ENCODE assay signal across 9 cellular contexts in the genomic region with DNA sequence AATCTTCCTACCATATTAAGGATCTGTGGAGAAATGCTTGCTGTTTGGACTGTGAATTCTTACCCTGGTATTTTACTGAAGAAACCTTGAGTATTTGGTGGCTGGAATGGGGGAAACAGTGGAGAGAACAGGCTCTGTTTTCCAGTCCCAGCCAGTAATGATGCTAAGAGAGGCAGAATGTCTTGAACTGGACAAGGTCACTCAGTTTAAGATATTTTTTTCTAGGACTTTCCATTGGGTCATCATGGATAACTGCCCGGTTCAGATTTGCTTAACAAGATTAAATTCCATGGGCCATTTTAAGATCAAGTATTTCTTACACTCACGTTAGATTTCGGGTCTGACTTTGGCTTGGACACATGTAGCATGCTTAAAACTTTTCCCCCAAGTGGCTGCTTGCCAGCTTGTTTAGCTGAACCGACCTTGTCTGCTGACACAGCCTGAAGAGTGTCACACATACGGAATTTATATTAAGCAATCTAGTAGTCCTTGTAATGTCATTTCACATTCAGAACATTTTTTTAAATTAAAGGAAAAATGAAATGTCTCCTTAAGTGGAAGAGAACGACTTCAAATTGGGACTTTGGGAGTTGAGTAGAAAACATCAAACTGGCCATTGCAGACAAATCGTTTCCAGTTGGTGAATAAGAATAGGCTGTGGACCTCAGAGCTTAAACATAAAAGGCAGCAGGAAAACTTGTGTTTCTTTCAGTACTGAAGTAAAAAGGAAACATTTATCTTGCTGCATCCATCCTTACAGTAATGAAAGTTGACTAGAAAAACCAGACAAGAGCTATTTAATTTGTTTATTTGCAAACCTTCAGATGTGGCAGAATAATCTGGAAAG. TPM values are rescaled to one million over a fixed set of nuclear protein-coding genes. Genes with fewer than 3 reads are reported as not detected.
DNase-seq lines count a peak whose midpoint lies in the region; ATAC-seq and TF ChIP-seq lines count a peak whose summit lies in the region.
"Had no signal": no experiment of that assay in that cellular context is flagged by ENCODE, and none has a peak within 500 bp of the region (broad histone marks: within the 10 kb centered on the region; RNA-seq: fewer than 3 reads in every experiment).

No MANE protein-coding gene starts in this region.

- H3F3A ChIP-seq in PC-9 (ENCODE audit: insufficient read depth, low read depth) = no peaks in the 10 kb centered on the region

- no peak overlapping the region for H2AFZ ChIP-seq in PC-9

- ATAC-seq in GM19397 (IDR thresholded peaks at IDR 0.05; ENCODE audit: unreplicated experiment) = no peak
- ATAC-seq: GM12878 had no signal

- H3K9me2 ChIP-seq in PC-9 (ENCODE audit: insufficient read depth) = 0 out of 2 replicates have a peak, but pooled peaks cover 3% of the 10 kb centered on the region

- POLR2A ChIA-PET in PC-9 (lab: Charles Lee; ENCODE audit: unreplicated experiment) = no interaction called here

- H4K20me1 ChIP-seq in PC-9 (ENCODE audit: insufficient read depth) = no peaks in the 10 kb centered on the region

- DNase-seq in GM03348 (ENCODE audit: low spot score) (peak; percentile 40), choroid plexus epithelial cell (ENCODE audit: low read depth) (peak; percentile 85), NCI-H2029 treated with DMSO at 0.1 percent for 48 hours (lab: John Stamatoyannopoulos, UW) (no peak), PC-9 (no peak), NCI-H1436 treated with DMSO at 0.1 percent for 48 hours (lab: John Stamatoyannopoulos, UW) (no peak)

- no peaks in the 10 kb centered on the region for H3K27me3 ChIP-seq in layer of hippocampus (ENCODE audit: control insufficient read depth, insufficient read depth, low read length)
- no peaks in the 10 kb centered on the region for H3K27me3 ChIP-seq in skeletal muscle satellite cell (ENCODE audit: control insufficient read depth, insufficient read depth, low read length)
- no peaks in the 10 kb centered on the region for H3K27me3 ChIP-seq in PC-9 (ENCODE audit: insufficient read depth, low read depth)

- CTCF ChIA-PET in PC-9 (lab: Charles Lee) = no interaction called here

- H3K4me1 ChIP-seq in skeletal muscle satellite cell (ENCODE audit: control insufficient read depth, insufficient read depth, low read length) (peaks cover 41% of the 10 kb centered on the region), PC-9 (replicated peaks; ENCODE audit: insufficient read depth) (no peaks in the 10 kb centered on the region)

- H3K9ac ChIP-seq in skeletal muscle satellite cell (ENCODE audit: low read depth, low read length) = peak overlapping the region; percentile 37

- peak overlapping the region; percentile 63 for H3K27ac ChIP-seq in layer of hippocampus (ENCODE audit: low read depth, low read length)
- H3K27ac ChIP-seq in PC-9 = no peak overlapping the region

- BruUV-seq in PC-9 (replicated peaks; lab: Mats Ljungman, UMichigan) = no TSS peak

- TF ChIP-seq CTCF in choroid plexus epithelial cell (conservative IDR thresholded peaks at IDR 0.05; ENCODE audit: low read depth, low read length) (no peak), PC-9 (conservative IDR thresholded peaks at IDR 0.05) (no peak)

- H3K4me2 ChIP-seq in skeletal muscle satellite cell (ENCODE audit: low read length) (peak overlapping the region; percentile 64), PC-9 (no peak overlapping the region)

- H3K79me2 ChIP-seq in PC-9 (ENCODE audit: low read depth) = no peaks in the 10 kb centered on the region

- H3K4me3 ChIP-seq in choroid plexus epithelial cell (ENCODE audit: low read depth, low read length) = no peak overlapping the region
- no peak overlapping the region for H3K4me3 ChIP-seq in skeletal muscle satellite cell (ENCODE audit: low read length)
- no peak overlapping the region for H3K4me3 ChIP-seq in PC-9
- H3K4me3 ChIP-seq: GM12878 had no signal

- no peaks in the 10 kb centered on the region for H3K36me3 ChIP-seq in skeletal muscle satellite cell (ENCODE audit: insufficient read depth, low read length)
- no peaks in the 10 kb centered on the region for H3K36me3 ChIP-seq in PC-9 (ENCODE audit: low read depth)

- no peaks in the 10 kb centered on the region for H3K9me3 ChIP-seq in skeletal muscle satellite cell (replicated peaks; ENCODE audit: low read length)
- H3K9me3 ChIP-seq in PC-9 (ENCODE audit: insufficient read depth, low read depth) = no peaks in the 10 kb centered on the region

- intact Hi-C loops in PC-9 (cut with micrococcal nuclease; ENCODE audit: unreplicated experiment) = no loop called here

RNA-seq across cellular contexts. Expression of a gene that starts 28.9 kb away (rescaled TPM):
- total RNA-seq in skeletal muscle satellite cell (2012; rRNA removed) = 1.5 and 1.7 TPM in 2 replicates
- total RNA-seq in PC-9 (2021) = 7.9 and 15.5 TPM in 2 replicates
- total RNA-seq: GM12878 had no signal

Comparison
In these comparisons a context has a peak if more than half of its experiments do, and no peak if none do; other contexts are left out.
1. DNase-seq: peak in GM03348 (single experiment) and choroid plexus epithelial cell (single experiment); none in NCI-H2029 treated with DMSO at 0.1 percent for 48 hours (single experiment), PC-9 (0 of 2) and NCI-H1436 treated with DMSO at 0.1 percent for 48 hours (single experiment).